Comparison of ENCODE assay signal across 8 cellular contexts in genomic region chr18:79380816-79381806, GRCh38. TPM values are rescaled to one million over a fixed set of nuclear protein-coding genes. Genes with fewer than 3 reads are reported as not detected.
DNase-seq lines count a peak whose midpoint lies in the region; TF ChIP-seq lines count a peak whose summit lies in the region.

No MANE protein-coding gene starts in this region.

- H3K79me2 ChIP-seq in mesendoderm (ENCODE audit: control insufficient read depth, insufficient read depth, low read length), result no peaks in the 10 kb centered on the region

- H3K79me1 ChIP-seq in mesendoderm (ENCODE audit: low read length), result no peaks in the 10 kb centered on the region

- H3K9ac ChIP-seq in mesendoderm (ENCODE audit: low read length), result no peak overlapping the region

- no peak for TF ChIP-seq POLR2A in testis (IDR thresholded peaks at IDR 0.05)

- H4K5ac ChIP-seq in mesendoderm (ENCODE audit: low read length), result no peak overlapping the region

- H3K27me3 ChIP-seq in mesendoderm (ENCODE audit: insufficient read depth, low read length, poor library complexity) (no peaks in the 10 kb centered on the region), testis (no peaks in the 10 kb centered on the region)

- no peak for DNase-seq in AG04449 (ENCODE audit: low read depth, low spot score)
- no peak for DNase-seq in LNCaP clone FGC (ENCODE audit: low read depth)
- DNase-seq in activated CD4-positive, alpha-beta T cell treated with anti-CD3 and anti-CD28 coated beads for 48 hours, result peak; percentile 81
- peak; percentile 90 for DNase-seq in ecto neural progenitor cell (ENCODE audit: low spot score)
- peak; percentile 62 for DNase-seq in mesendoderm
- peak; percentile 79 for DNase-seq in testis
- DNase-seq in amniotic stem cell (lab: John Stamatoyannopoulos, UW), result no peak

- H3K4me3 ChIP-seq in AG04449 (ENCODE audit: low read depth, low read length) (no peak overlapping the region), GM12875 (ENCODE audit: low read depth, low read length) (no peak overlapping the region), LNCaP clone FGC (ENCODE audit: low read depth, low read length) (no peak overlapping the region), mesendoderm (ENCODE audit: low read length) (no peak overlapping the region), testis (no peak overlapping the region)

- no peak overlapping the region for H2BK5ac ChIP-seq in mesendoderm (ENCODE audit: low read length)

- no peaks in the 10 kb centered on the region for H3K9me3 ChIP-seq in testis

- CTCF ChIA-PET in AG04449 (lab: Yijun Ruan, JAX), result interaction anchor here (0.6 to 13.3 kb wide), 40 partner anchors 8 to 1196 kb away, joined by 3 to 294 read pairs (median 5); no protein-coding TSS in a partner anchor

- H2AK5ac ChIP-seq in mesendoderm (ENCODE audit: low read length), result no peak overlapping the region

- H3K18ac ChIP-seq in mesendoderm (ENCODE audit: low read length), result no peak overlapping the region

- no peak overlapping the region for H3K4me2 ChIP-seq in mesendoderm (ENCODE audit: low read length)

- POLR2A ChIA-PET in AG04449 (lab: Yijun Ruan, JAX), result no interaction called here

- H3K56ac ChIP-seq in mesendoderm (ENCODE audit: low read length), result no peak overlapping the region

- H2BK15ac ChIP-seq in mesendoderm (replicated peaks; ENCODE audit: low read depth), result no peak overlapping the region

- H3K36me3 ChIP-seq in mesendoderm (ENCODE audit: control insufficient read depth, insufficient read depth, low read length) (no peaks in the 10 kb centered on the region), testis (ENCODE audit: low read depth, missing control alignments) (no peaks in the 10 kb centered on the region)

- no peak overlapping the region for H3K23ac ChIP-seq in mesendoderm (ENCODE audit: low read length)

- no peak overlapping the region for H2BK120ac ChIP-seq in mesendoderm (ENCODE audit: low read depth, low read length)

- no peak overlapping the region for H4K8ac ChIP-seq in mesendoderm (ENCODE audit: low read depth, low read length)

- TF ChIP-seq CTCF in AG04449 (IDR thresholded peaks at IDR 0.05; ENCODE audit: insufficient read depth, low read length, missing control alignments) (peak; percentile 90), GM12875 (IDR thresholded peaks at IDR 0.05; ENCODE audit: borderline replicate concordance, insufficient read depth, low read depth, low read length) (peak; percentile 86), LNCaP clone FGC (IDR thresholded peaks at IDR 0.05; ENCODE audit: control insufficient read depth, extremely low read depth, insufficient read depth) (peak; percentile 91), testis (IDR thresholded peaks at IDR 0.05) (peak; percentile 63 to 87 (median 81))

- H3K27ac ChIP-seq in mesendoderm (ENCODE audit: low read depth, low read length) (no peak overlapping the region), testis (no peak overlapping the region)

- H3K4ac ChIP-seq in mesendoderm (ENCODE audit: low read depth, low read length), result no peak overlapping the region

- WGBS in mesendoderm (ENCODE audit: extremely low coverage, insufficient coverage, low lambda C conversion rate), result no CpG with 5 or more reads among the region's 30 CpGs
- WGBS in testis, 2 donors, result 64 to 85% methylated on average over 18 to 30 of the region's 30 CpGs

- intact Hi-C loops in testis (cut with DNase I; ENCODE audit: low total_unique reads), result loop anchor here (5.0 kb wide), 2 partner anchors 146 to 261 kb away; no protein-coding TSS in a partner anchor

- no peaks in the 10 kb centered on the region for H3K4me1 ChIP-seq in mesendoderm (ENCODE audit: control insufficient read depth, low read depth, low read length)
- no peaks in the 10 kb centered on the region for H3K4me1 ChIP-seq in testis

RNA-seq across cellular contexts. Expression of gene NFATC1, which starts 14.6 kb away (rescaled TPM):
- 2.1 TPM for polyA plus RNA-seq in mesendoderm (2013, experiment 1 of 2)
- 2.1 TPM for polyA plus RNA-seq in mesendoderm (2013, experiment 2 of 2)
- 10 to 100 TPM; 22.2 to 28.1 TPM for total RNA-seq in testis
- polyA plus RNA-seq in testis (ENCODE audit: insufficient read depth, low read depth, low replicate concordance), result 27.5 TPM

Comparison
In these comparisons a context has a peak if more than half of its experiments do, and no peak if none do; other contexts are left out.
1. DNase-seq: peak in activated CD4-positive, alpha-beta T cell treated with anti-CD3 and anti-CD28 coated beads for 48 hours (single experiment), ecto neural progenitor cell (single experiment), mesendoderm (single experiment) and testis (single experiment); none in AG04449 (single experiment), LNCaP clone FGC (single experiment) and amniotic stem cell (single experiment).
2. Peak in every context shown above with its lines, with median percentiles within 50 percentile points of each other: CTCF ChIP-seq.